ENCODE assay signal across 12 cellular contexts in genomic region chr1:235878082-235878781, GRCh38. TPM values are rescaled to one million over a fixed set of nuclear protein-coding genes. Genes with fewer than 3 reads are reported as not detected.
DNase-seq lines count a peak whose midpoint lies in the region; ATAC-seq and TF ChIP-seq lines count a peak whose summit lies in the region.
"Had no signal": no experiment of that assay in that cellular context is flagged by ENCODE, and none has a peak within 500 bp of the region (broad histone marks: within the 10 kb centered on the region; RNA-seq: fewer than 3 reads in every experiment).

No MANE protein-coding gene starts in this region.

- intact Hi-C loops in right lobe of liver (cut with DNase I) (no loop called here), ovary (cut with DNase I) (no loop called here)

- H2AFZ ChIP-seq in Karpas-422 (ENCODE audit: low read length) (no peak overlapping the region), smooth muscle cell (ENCODE audit: low read depth) (no peak overlapping the region)

- peaks cover 2% of the 10 kb centered on the region for H3K36me3 Mint-ChIP-seq in activated naive CD8-positive, alpha-beta T cell treated with anti-CD3 and anti-CD28 coated beads, Interleukin-2, amount 50 U/mL, for 24 hours (ENCODE audit: low read depth)

- no peaks in the 10 kb centered on the region for H3F3A ChIP-seq in smooth muscle cell (ENCODE audit: low read depth)

- no peaks in the 10 kb centered on the region for H3K9me2 ChIP-seq in Karpas-422 (replicated peaks; ENCODE audit: insufficient read depth, low read length)

- DNase-seq in Karpas-422 = peak; percentile 21
- no peak for DNase-seq in activated naive CD8-positive, alpha-beta T cell treated with anti-CD3 and anti-CD28 coated beads, Interleukin-2, amount 50 U/mL, for 24 hours
- DNase-seq in right lobe of liver = no peak
- DNase-seq in smooth muscle cell (lab: John Stamatoyannopoulos, UW; ENCODE audit: unreplicated experiment) = no peak
- DNase-seq in SHP77 (lab: John Stamatoyannopoulos, UW) = no peak
- no peak for DNase-seq in ovary
- DNase-seq: activated naive CD4-positive, alpha-beta T cell treated with anti-CD3 and anti-CD28 coated beads, Interleukin-2, amount 50 U/mL, for 16 hours; CD4-positive, alpha-beta T cell; NCI-H1436 had no signal

- peaks cover 35% of the 10 kb centered on the region for H3K4me1 Mint-ChIP-seq in activated naive CD8-positive, alpha-beta T cell treated with anti-CD3 and anti-CD28 coated beads, Interleukin-2, amount 50 U/mL, for 24 hours

- H3K4me3 ChIP-seq in BLaER1 treated with 17β-estradiol and CSF1 and Interleukin-3, amounts not matched to agents 10 nM and 100 nM = no peak overlapping the region
- no peak overlapping the region for H3K4me3 ChIP-seq in Karpas-422 (ENCODE audit: low read length)
- H3K4me3 ChIP-seq in right lobe of liver = no peak overlapping the region
- H3K4me3 ChIP-seq in smooth muscle cell = no peak overlapping the region
- H3K4me3 ChIP-seq in ovary = no peak overlapping the region

- H3K27me3 ChIP-seq in BLaER1 treated with 17β-estradiol and CSF1 and Interleukin-3, amounts not matched to agents 10 nM and 100 nM = no peaks in the 10 kb centered on the region
- H3K27me3 ChIP-seq in Karpas-422 (ENCODE audit: low read length) (no peaks in the 10 kb centered on the region), right lobe of liver (no peaks in the 10 kb centered on the region), smooth muscle cell (ENCODE audit: low read depth) (peaks cover 25% of the 10 kb centered on the region), ovary (no peaks in the 10 kb centered on the region)

- H3K27ac Mint-ChIP-seq in activated naive CD8-positive, alpha-beta T cell treated with anti-CD3 and anti-CD28 coated beads, Interleukin-2, amount 50 U/mL, for 24 hours = peak overlapping the region; percentile 99
- H3K27ac Mint-ChIP-seq: CD4-positive, alpha-beta T cell had no signal

- H3K79me2 ChIP-seq in Karpas-422 (ENCODE audit: low read length) (no peaks in the 10 kb centered on the region), smooth muscle cell (ENCODE audit: low read depth) (no peaks in the 10 kb centered on the region)

- no peak for ATAC-seq in activated naive CD8-positive, alpha-beta T cell treated with anti-CD3 and anti-CD28 coated beads, Interleukin-2, amount 50 U/mL, for 24 hours
- ATAC-seq in right lobe of liver (peak; percentile 30 to 68 (median 48)), HG03571 (IDR thresholded peaks at IDR 0.05; ENCODE audit: unreplicated experiment) (no peak)
- ATAC-seq: sciatic nerve had no signal

- TF ChIP-seq POLR2A in right lobe of liver (IDR thresholded peaks at IDR 0.05) = no peak
- no peak for TF ChIP-seq POLR2A in ovary (IDR thresholded peaks at IDR 0.05)

- TF ChIP-seq EP300 in ovary (IDR thresholded peaks at IDR 0.05) = no peak

- 56% methylated on average over 4 of the region's 6 CpGs for WGBS in right lobe of liver (ENCODE audit: insufficient coverage, low coverage, low lambda C conversion rate, missing lambda C conversion rate)
- WGBS in smooth muscle cell (ENCODE audit: low lambda C conversion rate) = 85% methylated on average over 6 of the region's 6 CpGs
- 74 to 84% (median 79%) methylated on average over 6 of the region's 6 CpGs for WGBS in ovary, 3 donors

- H3K9ac ChIP-seq in BLaER1 treated with 17β-estradiol and CSF1 and Interleukin-3, amounts not matched to agents 10 nM and 100 nM = 0 out of 22 replicates have a peak overlapping the region, but pooled peaks of 1 of the 11 experiments have one; percentile 74
- no peak overlapping the region for H3K9ac ChIP-seq in Karpas-422 (ENCODE audit: low read length)
- H3K9ac ChIP-seq in smooth muscle cell (ENCODE audit: low read depth) = no peak overlapping the region

- H3K27ac ChIP-seq in BLaER1 treated with 17β-estradiol and CSF1 and Interleukin-3, amounts not matched to agents 10 nM and 100 nM = peak overlapping the region in 5 of 11 experiments; percentile 8 to 90 (median 87); a peak in 8 of 22 replicates
- no peak overlapping the region for H3K27ac ChIP-seq in Karpas-422 (ENCODE audit: low read length)
- no peak overlapping the region for H3K27ac ChIP-seq in right lobe of liver
- no peak overlapping the region for H3K27ac ChIP-seq in smooth muscle cell (ENCODE audit: low read depth)
- no peak overlapping the region for H3K27ac ChIP-seq in ovary

- H3K27me3 Mint-ChIP-seq in activated naive CD8-positive, alpha-beta T cell treated with anti-CD3 and anti-CD28 coated beads, Interleukin-2, amount 50 U/mL, for 24 hours = no peaks in the 10 kb centered on the region
- H3K27me3 Mint-ChIP-seq: CD4-positive, alpha-beta T cell had no signal

- H3K4me2 ChIP-seq in BLaER1 treated with 17β-estradiol and CSF1 and Interleukin-3, amounts not matched to agents 10 nM and 100 nM = peak overlapping the region in 9 of 11 experiments; percentile 5 to 88 (median 79); a peak in 16 of 22 replicates
- H3K4me2 ChIP-seq in Karpas-422 (ENCODE audit: low read depth, low read length, poor library complexity, severe bottlenecking) (no peak overlapping the region), smooth muscle cell (no peak overlapping the region)

- no peaks in the 10 kb centered on the region for H3K9me3 ChIP-seq in BLaER1 treated with 17β-estradiol and CSF1 and Interleukin-3, amounts not matched to agents 10 nM and 100 nM (replicated peaks in 1 of 11)
- H3K9me3 ChIP-seq in Karpas-422 (ENCODE audit: low read length) (no peaks in the 10 kb centered on the region), right lobe of liver (no peaks in the 10 kb centered on the region), smooth muscle cell (replicated peaks; ENCODE audit: low read depth) (no peaks in the 10 kb centered on the region), ovary (no peaks in the 10 kb centered on the region)

- H3K9me3 Mint-ChIP-seq in activated naive CD8-positive, alpha-beta T cell treated with anti-CD3 and anti-CD28 coated beads, Interleukin-2, amount 50 U/mL, for 24 hours = no peaks in the 10 kb centered on the region
- H3K9me3 Mint-ChIP-seq: CD4-positive, alpha-beta T cell had no signal

- H3K4me1 ChIP-seq in BLaER1 treated with 17β-estradiol and CSF1 and Interleukin-3, amounts not matched to agents 10 nM and 100 nM = peaks cover 26 to 90% (median 73%) of the 10 kb centered on the region in 10 experiments
- H3K4me1 ChIP-seq in Karpas-422 (ENCODE audit: low read length) (no peaks in the 10 kb centered on the region), right lobe of liver (peaks cover 0 to 17% (median 4%) of the 10 kb centered on the region in 4 donors), smooth muscle cell (ENCODE audit: low read depth) (no peaks in the 10 kb centered on the region), ovary (ENCODE audit: insufficient read depth) (peaks cover 3% of the 10 kb centered on the region)

- H3K36me3 ChIP-seq in BLaER1 treated with 17β-estradiol and CSF1 and Interleukin-3, amounts not matched to agents 10 nM and 100 nM = no peaks in the 10 kb centered on the region
- no peaks in the 10 kb centered on the region for H3K36me3 ChIP-seq in Karpas-422 (ENCODE audit: insufficient read depth, low read length)
- no peaks in the 10 kb centered on the region for H3K36me3 ChIP-seq in right lobe of liver
- H3K36me3 ChIP-seq in smooth muscle cell (ENCODE audit: low read depth) = no peaks in the 10 kb centered on the region
- no peaks in the 10 kb centered on the region for H3K36me3 ChIP-seq in ovary

- TF ChIP-seq CTCF in right lobe of liver (IDR thresholded peaks at IDR 0.05) (no peak), smooth muscle cell (IDR thresholded peaks at IDR 0.05; ENCODE audit: borderline replicate concordance, insufficient read depth, poor library complexity, severe bottlenecking) (no peak), ovary (IDR thresholded peaks at IDR 0.05) (no peak)

- peak overlapping the region; percentile 27 for H3K4me3 Mint-ChIP-seq in activated naive CD8-positive, alpha-beta T cell treated with anti-CD3 and anti-CD28 coated beads, Interleukin-2, amount 50 U/mL, for 24 hours
- H3K4me3 Mint-ChIP-seq: CD4-positive, alpha-beta T cell had no signal

- H4K20me1 ChIP-seq in BLaER1 treated with 17β-estradiol and CSF1 and Interleukin-3, amounts not matched to agents 10 nM and 100 nM = no peaks in the 10 kb centered on the region
- H4K20me1 ChIP-seq in Karpas-422 (ENCODE audit: insufficient read depth, low read depth, low read length) (no peaks in the 10 kb centered on the region), smooth muscle cell (ENCODE audit: low read depth) (no peaks in the 10 kb centered on the region)

RNA-seq across cellular contexts. Expression of gene LYST, which starts 11.5 kb away (rescaled TPM):
- 4.8 and 7.8 TPM in 2 replicates for total RNA-seq in Karpas-422 (2014; rRNA removed; shearing (Covaris generic); ENCODE audit: low replicate concordance)
- total RNA-seq in right lobe of liver = 10 to 100 TPM in 5 of 6 experiments, 1 to 10 TPM in 1; 9.0 to 16.6 (median 12.5) TPM
- 13.5 and 18.8 TPM in 2 replicates for total RNA-seq in smooth muscle cell
- 2.2 and 4.5 TPM in 2 replicates for polyA plus RNA-seq in smooth muscle cell
- 10 to 100 TPM; 18.0 to 29.2 (median 21.8) TPM for total RNA-seq in ovary
- polyA plus RNA-seq in ovary = 10 to 100 TPM in 1 of 2 donors, 1 to 10 TPM in 1; 6.8 to 12.4 TPM

Comparison
In these comparisons a context has a peak if more than half of its experiments do, and no peak if none do; other contexts are left out.
1. H3K4me2 ChIP-seq: peak in BLaER1 treated with 17β-estradiol and CSF1 and Interleukin-3, amounts not matched to agents 10 nM and 100 nM (9 of 11); none in Karpas-422 (single experiment) and smooth muscle cell (single experiment).
2. ATAC-seq: peak in right lobe of liver (4 of 4); none in activated naive CD8-positive, alpha-beta T cell treated with anti-CD3 and anti-CD28 coated beads, Interleukin-2, amount 50 U/mL, for 24 hours (single experiment) and HG03571 (single experiment).